8 cellular contexts compared by ENCODE assay signal in the genomic region with DNA sequence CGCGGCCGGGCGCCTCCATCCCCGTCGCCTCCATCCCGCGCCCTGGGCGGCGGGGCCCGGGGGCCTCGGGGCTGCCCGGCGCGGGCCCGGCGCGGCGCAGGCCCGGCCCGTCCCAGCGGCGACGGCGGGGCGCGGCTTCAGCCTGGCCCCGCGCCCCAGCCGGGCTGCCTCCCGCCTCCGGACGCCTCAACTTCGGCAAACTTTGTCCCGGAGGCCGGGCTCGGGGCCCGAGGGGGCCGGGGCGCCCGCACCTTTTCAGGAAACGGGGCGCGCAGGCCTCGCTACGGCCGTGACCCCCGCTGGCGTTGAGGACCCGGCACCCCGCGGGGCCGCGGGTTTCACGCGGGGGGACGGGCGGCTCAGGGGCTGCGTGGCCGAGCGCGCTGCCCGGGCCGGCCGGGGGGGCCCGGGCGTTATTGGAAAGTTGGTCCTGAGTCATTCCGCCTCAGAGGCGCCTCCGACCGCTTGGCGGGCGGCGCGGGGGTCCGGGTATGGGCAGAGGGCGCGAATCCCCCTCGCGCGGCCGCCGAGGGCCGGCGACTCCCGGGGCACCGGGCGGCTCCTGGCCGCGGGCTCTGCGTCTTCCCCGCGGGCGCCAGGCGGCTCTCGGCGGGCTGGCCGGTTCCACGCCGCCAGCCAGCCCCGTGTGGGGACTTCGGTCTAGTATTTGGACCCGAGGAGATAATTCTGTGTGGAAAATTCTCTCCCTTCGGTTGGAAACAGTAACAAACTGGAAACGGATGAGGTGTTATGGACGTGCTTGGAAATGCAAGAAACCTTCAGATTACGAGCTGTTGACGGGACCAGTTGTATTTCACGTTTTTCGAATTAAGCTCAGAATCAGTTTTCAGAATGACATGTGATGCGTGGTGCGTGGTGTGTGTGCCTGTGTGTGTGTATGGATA. TPM values are rescaled to one million over a fixed set of nuclear protein-coding genes. Genes with fewer than 3 reads are reported as not detected.
DNase-seq lines count a peak whose midpoint lies in the region; ATAC-seq and TF ChIP-seq lines count a peak whose summit lies in the region.

No MANE protein-coding gene starts in this region.

- no peak for TF ChIP-seq POLR2A in lower leg skin (IDR thresholded peaks at IDR 0.05)

- 0% methylated on average over 20 to 65 of the region's 112 CpGs for WGBS in lower leg skin, 2 donors

- peak overlapping the region; percentile 81 for H3K4me3 ChIP-seq in lower leg skin (ENCODE audit: low read depth, poor library complexity, severe bottlenecking)

- DNase-seq in NCI-H510A treated with DMSO at 0.1 percent for 48 hours (lab: John Stamatoyannopoulos, UW) (peak; percentile 15), NCI-H510A (lab: John Stamatoyannopoulos, UW) (no peak), dedifferentiated amniotic fluid mesenchymal stem cell (ENCODE audit: extremely low spot score) (peak; percentile 31), lower leg skin (ENCODE audit: low spot score in 2 of 2) (no peak), ecto neural progenitor cell (ENCODE audit: low spot score) (no peak)
- DNase-seq in stimulated activated naive CD4-positive, alpha-beta T cell (lab: John Stamatoyannopoulos, UW), result peak in 5 of 6 experiments; percentile 21 to 65 (median 30)

- intact Hi-C loops in lower leg skin (cut with DNase I; ENCODE audit: low total_unique reads), result no loop called here

- TF ChIP-seq CTCF in lower leg skin (IDR thresholded peaks at IDR 0.05), result no peak

- ATAC-seq in HG02970 (IDR thresholded peaks at IDR 0.05; ENCODE audit: low FRiP score, unreplicated experiment), result peak; percentile 9
- ATAC-seq in SK-N-SH treated with all-trans-retinoic acid at 6 μM for 48 hours, result peak; percentile 16

TF ChIP-seq in SK-N-SH treated with all-trans-retinoic acid at 6 μM for 48 hours, 23 proteins besides CTCF, POLR2A, EP300 and RAD21:
- TF ChIP-seq RARB (CRISPR knock-in tag; IDR thresholded peaks at IDR 0.05), result no peak
- no peak for TF ChIP-seq TOX (CRISPR knock-in tag; IDR thresholded peaks at IDR 0.05; ENCODE audit: borderline replicate concordance)
- TF ChIP-seq ZNF70 (CRISPR knock-in tag; IDR thresholded peaks at IDR 0.05), result no peak
- no peak for TF ChIP-seq ISL1 (CRISPR knock-in tag; IDR thresholded peaks at IDR 0.05)
- TF ChIP-seq ZC3H10 (CRISPR knock-in tag; IDR thresholded peaks at IDR 0.05), result no peak
- no peak for TF ChIP-seq PPARA (CRISPR knock-in tag; IDR thresholded peaks at IDR 0.05; ENCODE audit: borderline replicate concordance)
- no peak for TF ChIP-seq ARNTL (CRISPR knock-in tag; IDR thresholded peaks at IDR 0.05; ENCODE audit: borderline replicate concordance, low read depth)
- no peak for TF ChIP-seq GLIS3 (CRISPR knock-in tag; IDR thresholded peaks at IDR 0.05)
- TF ChIP-seq ZFP30 (CRISPR knock-in tag; IDR thresholded peaks at IDR 0.05), result no peak
- TF ChIP-seq, protein P1, sequence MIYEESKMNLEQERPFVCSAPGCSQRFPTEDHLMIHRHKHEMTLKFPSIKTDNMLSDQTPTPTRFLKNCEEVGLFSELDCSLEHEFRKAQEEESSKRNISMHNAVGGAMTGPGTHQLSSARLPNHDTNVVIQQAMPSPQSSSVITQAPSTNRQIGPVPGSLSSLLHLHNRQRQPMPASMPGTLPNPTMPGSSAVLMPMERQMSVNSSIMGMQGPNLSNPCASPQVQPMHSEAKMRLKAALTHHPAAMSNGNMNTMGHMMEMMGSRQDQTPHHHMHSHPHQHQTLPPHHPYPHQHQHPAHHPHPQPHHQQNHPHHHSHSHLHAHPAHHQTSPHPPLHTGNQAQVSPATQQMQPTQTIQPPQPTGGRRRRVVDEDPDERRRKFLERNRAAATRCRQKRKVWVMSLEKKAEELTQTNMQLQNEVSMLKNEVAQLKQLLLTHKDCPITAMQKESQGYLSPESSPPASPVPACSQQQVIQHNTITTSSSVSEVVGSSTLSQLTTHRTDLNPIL (CRISPR knock-in tag; IDR thresholded peaks at IDR 0.05; ENCODE audit: low read depth), result no peak
- no peak for TF ChIP-seq SNAI2 (CRISPR knock-in tag; IDR thresholded peaks at IDR 0.05)
- no peak for TF ChIP-seq ESRRG (CRISPR knock-in tag; IDR thresholded peaks at IDR 0.05)
- TF ChIP-seq, protein P2, sequence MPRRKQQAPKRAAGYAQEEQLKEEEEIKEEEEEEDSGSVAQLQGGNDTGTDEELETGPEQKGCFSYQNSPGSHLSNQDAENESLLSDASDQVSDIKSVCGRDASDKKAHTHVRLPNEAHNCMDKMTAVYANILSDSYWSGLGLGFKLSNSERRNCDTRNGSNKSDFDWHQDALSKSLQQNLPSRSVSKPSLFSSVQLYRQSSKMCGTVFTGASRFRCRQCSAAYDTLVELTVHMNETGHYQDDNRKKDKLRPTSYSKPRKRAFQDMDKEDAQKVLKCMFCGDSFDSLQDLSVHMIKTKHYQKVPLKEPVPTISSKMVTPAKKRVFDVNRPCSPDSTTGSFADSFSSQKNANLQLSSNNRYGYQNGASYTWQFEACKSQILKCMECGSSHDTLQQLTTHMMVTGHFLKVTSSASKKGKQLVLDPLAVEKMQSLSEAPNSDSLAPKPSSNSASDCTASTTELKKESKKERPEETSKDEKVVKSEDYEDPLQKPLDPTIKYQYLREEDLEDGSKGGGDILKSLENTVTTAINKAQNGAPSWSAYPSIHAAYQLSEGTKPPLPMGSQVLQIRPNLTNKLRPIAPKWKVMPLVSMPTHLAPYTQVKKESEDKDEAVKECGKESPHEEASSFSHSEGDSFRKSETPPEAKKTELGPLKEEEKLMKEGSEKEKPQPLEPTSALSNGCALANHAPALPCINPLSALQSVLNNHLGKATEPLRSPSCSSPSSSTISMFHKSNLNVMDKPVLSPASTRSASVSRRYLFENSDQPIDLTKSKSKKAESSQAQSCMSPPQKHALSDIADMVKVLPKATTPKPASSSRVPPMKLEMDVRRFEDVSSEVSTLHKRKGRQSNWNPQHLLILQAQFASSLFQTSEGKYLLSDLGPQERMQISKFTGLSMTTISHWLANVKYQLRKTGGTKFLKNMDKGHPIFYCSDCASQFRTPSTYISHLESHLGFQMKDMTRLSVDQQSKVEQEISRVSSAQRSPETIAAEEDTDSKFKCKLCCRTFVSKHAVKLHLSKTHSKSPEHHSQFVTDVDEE (CRISPR knock-in tag; IDR thresholded peaks at IDR 0.05), result no peak
- TF ChIP-seq TCF4 (CRISPR knock-in tag; IDR thresholded peaks at IDR 0.05; ENCODE audit: borderline replicate concordance), result no peak
- no peak for TF ChIP-seq BACH2 (CRISPR knock-in tag; IDR thresholded peaks at IDR 0.05; ENCODE audit: borderline replicate concordance)
- TF ChIP-seq OSR1 (CRISPR knock-in tag; IDR thresholded peaks at IDR 0.05), result no peak
- no peak for TF ChIP-seq ZNF8 (CRISPR knock-in tag; IDR thresholded peaks at IDR 0.05)

RNA-seq across cellular contexts. Expression of a gene that starts 0.7 kb away (rescaled TPM):
- total RNA-seq in lower leg skin, result 10 to 100 TPM in 3 of 4 donors, 1 to 10 TPM in 1; 3.0 to 14.4 (median 12.1) TPM

Comparison
In these comparisons a context has a peak if more than half of its experiments do, and no peak if none do; other contexts are left out.
1. DNase-seq: peak in NCI-H510A treated with DMSO at 0.1 percent for 48 hours (single experiment), dedifferentiated amniotic fluid mesenchymal stem cell (single experiment) and stimulated activated naive CD4-positive, alpha-beta T cell (5 of 6); none in NCI-H510A (single experiment), lower leg skin (0 of 2) and ecto neural progenitor cell (single experiment).